Comparison of ENCODE assay signal across 1 cellular context in genomic region chr1:90850925-90851710, GRCh38.
TF ChIP-seq lines count a peak whose summit lies in the region.

No MANE protein-coding gene starts in this region.

TF ChIP-seq in H1, 55 proteins besides CTCF, POLR2A, EP300 and RAD21 (continued from another document):
- TF ChIP-seq TAF1 (IDR thresholded peaks at IDR 0.05; ENCODE audit: low read depth, low read length) (no peak), RBBP5 (IDR thresholded peaks at IDR 0.05; ENCODE audit: borderline replicate concordance, low read depth, low read length) (no peak; the same call in 1 of the 2 replicates), GABPA (IDR thresholded peaks at IDR 0.05; ENCODE audit: borderline replicate concordance, insufficient read depth, low read length) (no peak), CBX5 (IDR thresholded peaks at IDR 0.05; ENCODE audit: low read depth, low read length) (no peak), TCF12 (IDR thresholded peaks at IDR 0.05; ENCODE audit: low read depth, low read length) (no peak), TAF7 (optimal IDR thresholded peaks at IDR 0.05; ENCODE audit: borderline replicate concordance, low read depth, low read length) (no peak), SAP30 (IDR thresholded peaks at IDR 0.05; ENCODE audit: insufficient read depth, insufficient replicate concordance, low read length) (no peak), CREB1 (IDR thresholded peaks at IDR 0.05) (no peak), MAFK (IDR thresholded peaks at IDR 0.05; ENCODE audit: low read depth, low read length) (no peak), CHD1 (IDR thresholded peaks at IDR 0.05; ENCODE audit: low read depth, low read length) (no peak), SP1 (IDR thresholded peaks at IDR 0.05; ENCODE audit: low read depth, low read length) (no peak), CEBPB (IDR thresholded peaks at IDR 0.05; ENCODE audit: low read depth, low read length) (no peak), TEAD4 (IDR thresholded peaks at IDR 0.05; ENCODE audit: low read depth, low read length) (no peak), JUN (IDR thresholded peaks at IDR 0.05; ENCODE audit: low read depth, low read length) (no peak), EZH2 (IDR thresholded peaks at IDR 0.05; ENCODE audit: low read depth, low read length, severe bottlenecking) (peak; percentile 85), SIX5 (IDR thresholded peaks at IDR 0.05; ENCODE audit: low read depth, low read length) (no peak), SIRT6 (IDR thresholded peaks at IDR 0.05; ENCODE audit: low read length) (no peak), SUZ12 (IDR thresholded peaks at IDR 0.05; ENCODE audit: low read length) (peak; percentile 87; the same call in 1 of the 2 replicates), SRF (IDR thresholded peaks at IDR 0.05; ENCODE audit: low read depth, low read length) (no peak), NRF1 (IDR thresholded peaks at IDR 0.05; ENCODE audit: low read depth, low read length) (no peak), POLR2AphosphoS5 (IDR thresholded peaks at IDR 0.05; ENCODE audit: low read depth, low read length) (no peak), CHD2 (IDR thresholded peaks at IDR 0.05; ENCODE audit: low read length) (no peak), GTF2F1 (IDR thresholded peaks at IDR 0.05; ENCODE audit: borderline replicate concordance, low read depth, low read length) (no peak), ATF2 (IDR thresholded peaks at IDR 0.05; ENCODE audit: low read length) (no peak), KDM4A (IDR thresholded peaks at IDR 0.05; ENCODE audit: low read depth, low read length, severe bottlenecking) (peak; percentile 99), E2F6 (IDR thresholded peaks at IDR 0.05) (peak; percentile 33; the same call in 1 of the 2 replicates), PHF8 (conservative IDR thresholded peaks at IDR 0.05; ENCODE audit: low read depth, low read length) (0 out of 2 replicates have a peak, but pooled peaks have one; percentile 35), ASH2L (IDR thresholded peaks at IDR 0.05; ENCODE audit: low read length) (peak; percentile 81), ZNF274 (IDR thresholded peaks at IDR 0.05; ENCODE audit: borderline replicate concordance, extremely low read depth, low read length) (no peak), TBP (IDR thresholded peaks at IDR 0.05; ENCODE audit: low read depth, low read length) (no peak), SP2 (IDR thresholded peaks at IDR 0.05; ENCODE audit: low read length) (no peak), CTBP2 (IDR thresholded peaks at IDR 0.05; ENCODE audit: borderline replicate concordance, insufficient read depth, insufficient read length, low read length) (no peak), KDM5A (IDR thresholded peaks at IDR 0.05; ENCODE audit: low read length) (no peak), RNF2 (IDR thresholded peaks at IDR 0.05; ENCODE audit: borderline replicate concordance, low read depth, low read length, missing control alignments, poor library complexity, severe bottlenecking) (peak; percentile 93), BRCA1 (IDR thresholded peaks at IDR 0.05; ENCODE audit: low read depth, low read length) (no peak), YY1 (IDR thresholded peaks at IDR 0.05; ENCODE audit: low read depth, low read length) (no peak), FOSL1 (IDR thresholded peaks at IDR 0.05; ENCODE audit: insufficient read depth, low read depth, low read length) (no peak), BCL11A (IDR thresholded peaks at IDR 0.05; ENCODE audit: low read depth in 2 of 2, low read length in 2 of 2) (no peak), BACH1 (IDR thresholded peaks at IDR 0.05; ENCODE audit: low read length) (peak; percentile 71; the same call in 1 of the 2 replicates), JUND (IDR thresholded peaks at IDR 0.05; ENCODE audit: low read length) (no peak)
- TF ChIP-seq, protein P1, sequence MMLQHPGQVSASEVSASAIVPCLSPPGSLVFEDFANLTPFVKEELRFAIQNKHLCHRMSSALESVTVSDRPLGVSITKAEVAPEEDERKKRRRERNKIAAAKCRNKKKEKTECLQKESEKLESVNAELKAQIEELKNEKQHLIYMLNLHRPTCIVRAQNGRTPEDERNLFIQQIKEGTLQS (IDR thresholded peaks at IDR 0.05; ENCODE audit: insufficient read depth, low read depth, low read length): no peak
- TF ChIP-seq, protein P2, sequence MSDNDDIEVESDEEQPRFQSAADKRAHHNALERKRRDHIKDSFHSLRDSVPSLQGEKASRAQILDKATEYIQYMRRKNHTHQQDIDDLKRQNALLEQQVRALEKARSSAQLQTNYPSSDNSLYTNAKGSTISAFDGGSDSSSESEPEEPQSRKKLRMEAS (IDR thresholded peaks at IDR 0.05): no peak
